15 cellular contexts compared by ENCODE assay signal in genomic region chr9:72353455-72354116, GRCh38. TPM values are rescaled to one million over a fixed set of nuclear protein-coding genes. Genes with fewer than 3 reads are reported as not detected.
DNase-seq lines count a peak whose midpoint lies in the region; ATAC-seq, FAIRE-seq and TF ChIP-seq lines count a peak whose summit lies in the region.
"Had no signal": no experiment of that assay in that cellular context is flagged by ENCODE, and none has a peak within 500 bp of the region (broad histone marks: within the 10 kb centered on the region; RNA-seq: fewer than 3 reads in every experiment).

No MANE protein-coding gene starts in this region.

- peaks cover 40% of the 10 kb centered on the region for H3K4me1 Mint-ChIP-seq in osteocyte (ENCODE audit: unreplicated experiment)

- H2AK9ac ChIP-seq in IMR-90 (replicated peaks; ENCODE audit: low read depth, low read length, poor library complexity): no peak overlapping the region

- no peak overlapping the region for H4K91ac ChIP-seq in IMR-90 (ENCODE audit: insufficient read depth, low read depth, low read length)

- CTCF ChIA-PET in IMR-90 (lab: Yijun Ruan, JAX): no interaction called here

- no peaks in the 10 kb centered on the region for H3K9me3 ChIP-seq in IMR-90 (ENCODE audit: control insufficient read depth, insufficient read depth, low read length)
- H3K9me3 ChIP-seq in gastroesophageal sphincter: no peaks in the 10 kb centered on the region
- no peaks in the 10 kb centered on the region for H3K9me3 ChIP-seq in adrenal gland (replicated peaks in 1 of 3)
- H3K9me3 ChIP-seq: left lung, thyroid gland had no signal

- no peak overlapping the region for H4K8ac ChIP-seq in IMR-90 (ENCODE audit: low read depth in 2 of 2, low read length in 2 of 2)

- H3K27ac Mint-ChIP-seq in osteocyte (ENCODE audit: unreplicated experiment): peak overlapping the region; percentile 47
- H3K27ac Mint-ChIP-seq: B cell had no signal

- no peak for TF ChIP-seq RAD21 in IMR-90 (IDR thresholded peaks at IDR 0.05; ENCODE audit: low read length)

- H3K36me3 Mint-ChIP-seq in osteocyte (ENCODE audit: unreplicated experiment): peaks cover 49% of the 10 kb centered on the region

- H2BK15ac ChIP-seq in IMR-90 (ENCODE audit: low read depth, low read length): no peak overlapping the region

- intact Hi-C loops in IMR-90 (cut with micrococcal nuclease): no loop called here
- intact Hi-C loops in adrenal gland (cut with DNase I): loop anchor here in 1 of 2 donors (10.0 kb wide), 1 partner anchor 241 kb away; no protein-coding TSS in a partner anchor

- no TSS peak for BruUV-seq in IMR-90 (replicated peaks; lab: Mats Ljungman, UMichigan)

- H3K4me3 ChIP-seq in IMR-90 (ENCODE audit: insufficient read depth, low read depth, low read length): no peak overlapping the region
- H3K4me3 ChIP-seq in gastroesophageal sphincter: no peak overlapping the region
- no peak overlapping the region for H3K4me3 ChIP-seq in adrenal gland
- H3K4me3 ChIP-seq: left lung, thyroid gland had no signal

- H3K9me3 Mint-ChIP-seq in osteocyte (ENCODE audit: unreplicated experiment): no peaks in the 10 kb centered on the region

- in situ Hi-C loops in IMR-90 (cut with MboI; ENCODE audit: low sequenced_read_pairs): no loop called here

- DNase-seq in GM12892 (ENCODE audit: insufficient read length) (no peak), IMR-90 (no peak), osteocyte (ENCODE audit: extremely low spot score, unreplicated experiment) (no peak), adrenal gland (no peak), glomerular visceral epithelial cell (ENCODE audit: extremely low spot score) (no peak)
- DNase-seq: activated CD8-positive, alpha-beta memory T cell treated with anti-CD3 and anti-CD28 coated beads for 24 hours; amygdala; left lung; posterior cingulate gyrus; small intestine; thyroid gland had no signal

- H3K14ac ChIP-seq in IMR-90 (replicated peaks; ENCODE audit: low read depth, low read length): no peak overlapping the region

- TF ChIP-seq CTCF in IMR-90 (conservative IDR thresholded peaks at IDR 0.05; ENCODE audit: low read depth, low read length) (no peak), gastroesophageal sphincter (IDR thresholded peaks at IDR 0.05) (no peak), osteocyte (IDR thresholded peaks at IDR 0.05) (no peak), adrenal gland (IDR thresholded peaks at IDR 0.05) (no peak)

- peak; percentile 51 for TF ChIP-seq POLR2A in GM12892 (IDR thresholded peaks at IDR 0.05; ENCODE audit: low read depth, low read length)
- TF ChIP-seq POLR2A in IMR-90 (IDR thresholded peaks at IDR 0.05; ENCODE audit: low read depth, low read length): peak; percentile 43
- no peak for TF ChIP-seq POLR2A in gastroesophageal sphincter (IDR thresholded peaks at IDR 0.05)
- TF ChIP-seq POLR2A in adrenal gland (IDR thresholded peaks at IDR 0.05): peak in 1 of 2 donors; percentile 6

- peaks cover 11% of the 10 kb centered on the region for H3K4me1 ChIP-seq in IMR-90 (ENCODE audit: control insufficient read depth, insufficient read depth, low read length)
- peaks cover 16 to 60% (median 32%) of the 10 kb centered on the region in 3 donors for H3K4me1 ChIP-seq in gastroesophageal sphincter
- H3K4me1 ChIP-seq in adrenal gland (replicated peaks in 1 of 2): peaks cover 16 to 28% of the 10 kb centered on the region in 2 donors

- POLR2A ChIA-PET in IMR-90 (lab: Charles Lee; ENCODE audit: unreplicated experiment): interaction anchor here (0.5 to 0.7 kb wide), 2 partner anchors 32 to 151 kb away, joined by 3 to 4 read pairs; no protein-coding TSS in a partner anchor

- H2AK5ac ChIP-seq in IMR-90 (ENCODE audit: low read depth, low read length): no peak overlapping the region

- H3K27me3 Mint-ChIP-seq in osteocyte (ENCODE audit: unreplicated experiment): no peaks in the 10 kb centered on the region
- H3K27me3 Mint-ChIP-seq: B cell had no signal

- H3K4me2 ChIP-seq in IMR-90 (ENCODE audit: low read depth, low read length): no peak overlapping the region

- no peak overlapping the region for H3K56ac ChIP-seq in IMR-90 (ENCODE audit: extremely low read depth, insufficient read depth, low read length)

- 92% methylated on average over 2 of the region's 4 CpGs; no CpG with 5 or more reads in 1 of the 2 experiments for WGBS in IMR-90 (ENCODE audit: extremely low coverage in 2 of 2, insufficient read length in 1 of 2), 2 experiments
- WGBS in gastroesophageal sphincter (ENCODE audit: low coverage in 1 of 2), 2 donors: 75 to 86% methylated on average over 3 of the region's 4 CpGs
- 88 to 96% (median 94%) methylated on average over 4 of the region's 4 CpGs for WGBS in adrenal gland, 4 donors

- H3K4me3 Mint-ChIP-seq in osteocyte (ENCODE audit: unreplicated experiment): no peak overlapping the region
- H3K4me3 Mint-ChIP-seq: B cell had no signal

- no peak for ATAC-seq in IMR-90 (ENCODE audit: low read depth)
- peak; percentile 2 for ATAC-seq in gastroesophageal sphincter
- no peak for ATAC-seq in GM19455 (IDR thresholded peaks at IDR 0.05; ENCODE audit: unreplicated experiment)
- ATAC-seq in GM19328 (IDR thresholded peaks at IDR 0.05; ENCODE audit: unreplicated experiment): no peak
- ATAC-seq: left lung had no signal

- H3K9ac ChIP-seq in IMR-90 (ENCODE audit: low read depth, low read length): no peak overlapping the region

- 0 out of 2 replicates have a peak, but pooled peaks cover 3% of the 10 kb centered on the region for H3K9me1 ChIP-seq in IMR-90 (ENCODE audit: insufficient read depth, low read length)

- dilution Hi-C loops in IMR-90 (cut with HindIII; ENCODE audit: low sequenced_read_pairs, unreplicated experiment): no loop called here

- no peaks in the 10 kb centered on the region for H3K27me3 ChIP-seq in IMR-90 (ENCODE audit: control insufficient read depth, insufficient read depth, low read length)
- no peaks in the 10 kb centered on the region for H3K27me3 ChIP-seq in gastroesophageal sphincter
- H3K27me3 ChIP-seq in adrenal gland: no peaks in the 10 kb centered on the region
- H3K27me3 ChIP-seq: left lung, thyroid gland had no signal

- no peak overlapping the region for H2BK120ac ChIP-seq in IMR-90 (ENCODE audit: low read depth, low read length)

- H3K27ac ChIP-seq in IMR-90 (ENCODE audit: insufficient read depth, low read length): no peak overlapping the region
- H3K27ac ChIP-seq in gastroesophageal sphincter: peak overlapping the region in 1 of 4 donors; percentile 21
- no peak overlapping the region for H3K27ac ChIP-seq in adrenal gland
- H3K27ac ChIP-seq: left lung, thyroid gland had no signal

- no peak overlapping the region for H3K23ac ChIP-seq in IMR-90 (ENCODE audit: low read depth, low read length)

- peaks cover 6 to 39% of the 10 kb centered on the region in 2 experiments; a peak in 3 of 4 replicates for H3K79me1 ChIP-seq in IMR-90 (ENCODE audit: low read depth in 1 of 2, low read length in 2 of 2)

- no peak for FAIRE-seq in GM12892 (lab: Jason Lieb, UNC)
- FAIRE-seq: small intestine had no signal

- H3K18ac ChIP-seq in IMR-90 (ENCODE audit: low read depth, low read length): no peak overlapping the region

- no peak overlapping the region for H2BK20ac ChIP-seq in IMR-90 (ENCODE audit: low read depth, low read length)

- H4K20me1 ChIP-seq in IMR-90 (ENCODE audit: insufficient read depth, low read length): peaks cover 55% of the 10 kb centered on the region

- no peak overlapping the region for H4K5ac ChIP-seq in IMR-90 (ENCODE audit: low read depth, low read length)

- TF ChIP-seq EP300 in gastroesophageal sphincter (IDR thresholded peaks at IDR 0.05): no peak

- H2AFZ ChIP-seq in IMR-90 (replicated peaks; ENCODE audit: low read length, poor library complexity): no peak overlapping the region

- H3K4ac ChIP-seq in IMR-90 (ENCODE audit: low read depth, low read length): no peak overlapping the region

- H3K36me3 ChIP-seq in IMR-90 (ENCODE audit: control insufficient read depth, insufficient read depth, low read length) (peaks cover 32% of the 10 kb centered on the region), gastroesophageal sphincter (peaks cover 19 to 68% of the 10 kb centered on the region in 2 donors), adrenal gland (replicated peaks in 1 of 2) (peaks cover 0 to 62% of the 10 kb centered on the region in 2 donors)

- no peak overlapping the region for H2BK5ac ChIP-seq in IMR-90 (ENCODE audit: low read depth, low read length, poor library complexity, severe bottlenecking)

TF ChIP-seq in IMR-90, 13 proteins besides CTCF, POLR2A, EP300 and RAD21:
- TF ChIP-seq BHLHE40 (IDR thresholded peaks at IDR 0.05; ENCODE audit: low read depth, low read length) (no peak), SMC3 (IDR thresholded peaks at IDR 0.05; ENCODE audit: low read depth, low read length) (no peak), ELK1 (IDR thresholded peaks at IDR 0.05; ENCODE audit: borderline replicate concordance, low read depth, low read length) (no peak), RFX5 (IDR thresholded peaks at IDR 0.05; ENCODE audit: low read depth, low read length) (no peak)

RNA-seq across cellular contexts. Expression of gene ZFAND5, which starts 11.4 kb away (rescaled TPM):
- polyA plus RNA-seq in GM12892 (2012; ENCODE audit: missing spikeins): 94.7 TPM
- total RNA-seq in IMR-90 (2012; rRNA removed) (35.8 and 53.3 TPM in 2 replicates), gastroesophageal sphincter (100 to 1,000 TPM; 124 to 488 (median 288) TPM), osteocyte (208 and 233 TPM in 2 replicates), adrenal gland (100 to 1,000 TPM; 119 to 326 (median 192) TPM)
- polyA plus RNA-seq in IMR-90 (2012; rRNA removed) (79.3 and 85.2 TPM in 2 replicates), adrenal gland (100 to 1,000 TPM; 140 to 246 (median 227) TPM)
- 38.8 and 50.0 TPM in 2 replicates for polyA plus RNA-seq in IMR-90 (2012; cell fraction: cytosol; rRNA removed)
- polyA plus RNA-seq in IMR-90 (2012; cell fraction: nucleus; rRNA removed; ENCODE audit: low replicate concordance): 60.3 and 312 TPM in 2 replicates

Comparison
In these comparisons a context has a peak if more than half of its experiments do, and no peak if none do; other contexts are left out.
1. POLR2A ChIP-seq: peak in GM12892 (single experiment) and IMR-90 (single experiment); none in gastroesophageal sphincter (0 of 2).